21 cellular contexts compared by ENCODE assay signal in genomic region chr7:121562274-121562673, GRCh38.
A peak's percentile ranks its signal among the peaks of the same experiment; 100 is the strongest.
DNase-seq lines count a peak whose midpoint lies in the region; ATAC-seq and TF ChIP-seq lines count a peak whose summit lies in the region.
"Had no signal": no experiment of that assay in that cellular context is flagged by ENCODE, and none has a peak within 500 bp of the region (broad histone marks: within the 10 kb centered on the region; RNA-seq: fewer than 3 reads in every experiment).

No MANE protein-coding gene starts in this region.

- H4K8ac ChIP-seq in mesendoderm (ENCODE audit: low read depth, low read length): no peak overlapping the region

- no peak overlapping the region for H2BK120ac ChIP-seq in mesendoderm (ENCODE audit: low read depth, low read length)

- no peaks in the 10 kb centered on the region for H3K27me3 ChIP-seq in mesendoderm (ENCODE audit: insufficient read depth, low read length, poor library complexity)
- H3K27me3 ChIP-seq: dorsolateral prefrontal cortex, heart right ventricle, sigmoid colon had no signal

- no peak overlapping the region for H3K4me3 ChIP-seq in astrocyte of the spinal cord (ENCODE audit: low read depth, low read length)
- no peak overlapping the region for H3K4me3 ChIP-seq in mesendoderm (ENCODE audit: low read length)
- H3K4me3 ChIP-seq: dorsolateral prefrontal cortex, heart right ventricle, left ventricle myocardium inferior, sigmoid colon had no signal

- no peak overlapping the region for H2BK15ac ChIP-seq in mesendoderm (replicated peaks; ENCODE audit: low read depth)

- no peak overlapping the region for H3K4ac ChIP-seq in mesendoderm (ENCODE audit: low read depth, low read length)

- H3K23ac ChIP-seq in mesendoderm (ENCODE audit: low read length): no peak overlapping the region

- H3K79me1 ChIP-seq in mesendoderm (ENCODE audit: low read length): no peaks in the 10 kb centered on the region

- DNase-seq in AG08396 (ENCODE audit: low spot score) (peak; percentile 8), HS-27A (ENCODE audit: low read depth) (peak; percentile 57), astrocyte of the spinal cord (ENCODE audit: low read depth, low spot score) (peak; percentile 36), mesendoderm (peak; percentile 54), NCI-H82 treated with DMSO at 0.1 percent for 48 hours (lab: John Stamatoyannopoulos, UW; ENCODE audit: unreplicated experiment) (no peak), NOMO-1 treated with DMSO at 0.1 percent for 48 hours (lab: John Stamatoyannopoulos, UW; ENCODE audit: unreplicated experiment) (no peak), NCI-H1105 (lab: John Stamatoyannopoulos, UW) (no peak)
- DNase-seq: activated CD4-positive, alpha-beta memory T cell treated with anti-CD3 and anti-CD28 coated beads, Interleukin-2, amount 10 ng/mL, durations not matched to agents 7 days and 5 days; activated effector memory CD4-positive, alpha-beta T cell treated with anti-CD3 and anti-CD28 coated beads, Interleukin-2, amount 50 U/mL, for 16 hours; activated T-cell treated with anti-CD3 and anti-CD28 coated beads for 4 hours; CD4-positive, CD25-positive, alpha-beta regulatory T cell; DMS 273 treated with DMSO at 0.1 percent for 48 hours; dorsolateral prefrontal cortex; heart right ventricle; left ventricle myocardium inferior; midbrain; NCI-H526 treated with DMSO at 0.1 percent for 48 hours; nephron progenitor cell; sigmoid colon had no signal

- in situ Hi-C loops in astrocyte of the spinal cord (cut with HindIII; ENCODE audit: low sequenced_read_pairs): no loop called here

- no CpG with 5 or more reads among the region's 1 CpG for WGBS in mesendoderm (ENCODE audit: extremely low coverage, insufficient coverage, low lambda C conversion rate)

- no peak overlapping the region for H2AK5ac ChIP-seq in mesendoderm (ENCODE audit: low read length)

- H3K9ac ChIP-seq in mesendoderm (ENCODE audit: low read length): no peak overlapping the region

- H3K79me2 ChIP-seq in mesendoderm (ENCODE audit: control insufficient read depth, insufficient read depth, low read length): no peaks in the 10 kb centered on the region

- no peak overlapping the region for H3K27ac ChIP-seq in mesendoderm (ENCODE audit: low read depth, low read length)
- H3K27ac ChIP-seq: dorsolateral prefrontal cortex, heart right ventricle, left ventricle myocardium inferior, RWPE1, sigmoid colon had no signal

- H2BK5ac ChIP-seq in mesendoderm (ENCODE audit: low read length): no peak overlapping the region

- no peak for ATAC-seq in HG02852 (IDR thresholded peaks at IDR 0.05; ENCODE audit: unreplicated experiment)
- ATAC-seq: heart right ventricle had no signal

- H3K4me2 ChIP-seq in mesendoderm (ENCODE audit: low read length): no peak overlapping the region

- H4K5ac ChIP-seq in mesendoderm (ENCODE audit: low read length): no peak overlapping the region

- TF ChIP-seq CTCF in astrocyte of the spinal cord (IDR thresholded peaks at IDR 0.05; ENCODE audit: low read depth, low read length): no peak

- H3K56ac ChIP-seq in mesendoderm (ENCODE audit: low read length): no peak overlapping the region

- no peaks in the 10 kb centered on the region for H3K36me3 ChIP-seq in mesendoderm (ENCODE audit: control insufficient read depth, insufficient read depth, low read length)
- H3K36me3 ChIP-seq: heart right ventricle, left ventricle myocardium inferior, sigmoid colon had no signal

- H3K18ac ChIP-seq in mesendoderm (ENCODE audit: low read length): no peak overlapping the region

- H3K4me1 ChIP-seq in mesendoderm (ENCODE audit: control insufficient read depth, low read depth, low read length): no peaks in the 10 kb centered on the region
- H3K4me1 ChIP-seq: heart right ventricle, left ventricle myocardium inferior, sigmoid colon had no signal

Comparison
In these comparisons a context has a peak if more than half of its experiments do, and no peak if none do; other contexts are left out.
1. DNase-seq: peak in AG08396 (single experiment), HS-27A (single experiment), astrocyte of the spinal cord (single experiment) and mesendoderm (single experiment); none in NCI-H82 treated with DMSO at 0.1 percent for 48 hours (single experiment), NOMO-1 treated with DMSO at 0.1 percent for 48 hours (single experiment) and NCI-H1105 (single experiment).